In genomic region chr4:19924761-19925160, GRCh38 we compare ENCODE assay signal across 27 cellular contexts.
DNase-seq lines count a peak whose midpoint lies in the region; ATAC-seq and TF ChIP-seq lines count a peak whose summit lies in the region.
"Had no signal": no experiment of that assay in that cellular context is flagged by ENCODE, and none has a peak within 500 bp of the region (broad histone marks: within the 10 kb centered on the region; RNA-seq: fewer than 3 reads in every experiment).

No MANE protein-coding gene starts in this region.

- H3K4me3 ChIP-seq in ACC112 (ENCODE audit: low read depth, low read length) (peak overlapping the region; percentile 23; the same call in 1 of the 2 replicates), fibroblast of villous mesenchyme (ENCODE audit: low read depth, low read length) (no peak overlapping the region)
- H3K4me3 ChIP-seq: BLaER1 treated with 17β-estradiol and CSF1 and Interleukin-3, amounts not matched to agents 10 nM and 100 nM; dorsolateral prefrontal cortex; pancreas; suprapubic skin had no signal

- H3K79me2 ChIP-seq in ACC112 (ENCODE audit: control insufficient read depth, insufficient read depth, low read length, unreplicated experiment) = no peaks in the 10 kb centered on the region

- no peak for TF ChIP-seq CTCF in fibroblast of villous mesenchyme (IDR thresholded peaks at IDR 0.05; ENCODE audit: insufficient read depth, low read depth, low read length)

- H2AFZ ChIP-seq in ACC112 (ENCODE audit: low read length, unreplicated experiment) = peak overlapping the region; percentile 68

- no peak overlapping the region for H3K27ac ChIP-seq in ACC112 (ENCODE audit: low read depth, low read length)
- H3K27ac ChIP-seq: BLaER1 treated with 17β-estradiol and CSF1 and Interleukin-3, amounts not matched to agents 10 nM and 100 nM; dorsolateral prefrontal cortex; pancreas; suprapubic skin; WERI-Rb-1 had no signal

- H3K36me3 ChIP-seq in ACC112 (ENCODE audit: insufficient read depth, low read length) = no peaks in the 10 kb centered on the region
- H3K36me3 ChIP-seq: BLaER1 treated with 17β-estradiol and CSF1 and Interleukin-3, amounts not matched to agents 10 nM and 100 nM; pancreas; suprapubic skin; WERI-Rb-1 had no signal

- no peak for ATAC-seq in GM18498 (IDR thresholded peaks at IDR 0.05; ENCODE audit: unreplicated experiment)
- no peak for ATAC-seq in HG02763 (IDR thresholded peaks at IDR 0.05; ENCODE audit: unreplicated experiment)
- ATAC-seq: HCT116; natural killer cell treated with Interleukin-12 subunit alpha and Interleukin-12 subunit beta and Interleukin-15 and Interleukin-18, amount 100 ng/mL, for 72 hours; pancreas; right cardiac atrium; stimulated activated memory B cell treated with anti-CD40 and anti-IgM and Interleukin-4, amounts not matched to agents 10 μg/mL and 1 μg/mL and 100 μg/mL, for 72 hours had no signal

- DNase-seq in ELR (ENCODE audit: low read depth) (peak; percentile 29), amniotic epithelial cell (ENCODE audit: low read depth) (peak; percentile 55), fibroblast of villous mesenchyme (ENCODE audit: low read depth) (peak; percentile 53), globus pallidus (ENCODE audit: low spot score) (no peak)
- DNase-seq in activated naive CD4-positive, alpha-beta T cell (lab: John Stamatoyannopoulos, UW) = no peak
- DNase-seq: activated CD4-positive, alpha-beta T cell treated with anti-CD3 and anti-CD28 coated beads, Interleukin-2, amount 10 ng/mL, durations not matched to agents 24 days and 14 days; activated naive CD4-positive, alpha-beta T cell treated with Interleukin-2 at 50 U/mL for 16 hours; activated T-cell treated with anti-CD3 and anti-CD28 coated beads, Interleukin-2, amount 50 U/mL, for 48 hours; Caco-2; central memory CD4-positive, alpha-beta T cell; dorsolateral prefrontal cortex; foreskin melanocyte; NCI-H1436; NCI-H2107; NCI-H526 treated with DMSO at 0.1 percent for 48 hours; pancreas; right cardiac atrium; stimulated activated CD4-positive, alpha-beta T cell treated with anti-CD3 and anti-CD28 coated beads, Interleukin-4, amount 100 ng/mL, for 1 hour; WERI-Rb-1 had no signal

- H3K4me1 ChIP-seq in ACC112 (ENCODE audit: control insufficient read depth, insufficient read depth, low read length, unreplicated experiment) = no peaks in the 10 kb centered on the region
- H3K4me1 ChIP-seq: Caco-2, pancreas, suprapubic skin had no signal

- H3K27me3 ChIP-seq in ACC112 (ENCODE audit: insufficient read depth, low read length) = no peaks in the 10 kb centered on the region
- H3K27me3 ChIP-seq: BLaER1 treated with 17β-estradiol and CSF1 and Interleukin-3, amounts not matched to agents 10 nM and 100 nM; dorsolateral prefrontal cortex; pancreas; suprapubic skin had no signal

Comparison
In these comparisons a context has a peak if more than half of its experiments do, and no peak if none do; other contexts are left out.
1. DNase-seq: peak in ELR (single experiment), amniotic epithelial cell (single experiment) and fibroblast of villous mesenchyme (single experiment); none in globus pallidus (single experiment) and activated naive CD4-positive, alpha-beta T cell (0 of 4).